Comparison of ENCODE assay signal across 13 cellular contexts in genomic region chr9:33498387-33498786, GRCh38. TPM values are rescaled to one million over a fixed set of nuclear protein-coding genes. Genes with fewer than 3 reads are reported as not detected.
DNase-seq lines count a peak whose midpoint lies in the region; TF ChIP-seq lines count a peak whose summit lies in the region.
"Had no signal": no experiment of that assay in that cellular context is flagged by ENCODE, and none has a peak within 500 bp of the region (broad histone marks: within the 10 kb centered on the region; RNA-seq: fewer than 3 reads in every experiment).

No MANE protein-coding gene starts in this region.

- H3K4me3 ChIP-seq in mesenchymal stem cell (ENCODE audit: insufficient read depth in 1 of 2, low read depth in 1 of 2, low read length in 2 of 2): no peak overlapping the region
- H3K4me3 ChIP-seq: esophagus muscularis mucosa had no signal

- no peak overlapping the region for H4K8ac ChIP-seq in mesenchymal stem cell (ENCODE audit: low read length)

- H2BK15ac ChIP-seq in mesenchymal stem cell (ENCODE audit: low read depth, poor library complexity, severe bottlenecking): no peak overlapping the region

- no peaks in the 10 kb centered on the region for H3K27me3 ChIP-seq in mesenchymal stem cell (ENCODE audit: control insufficient read depth in 1 of 2, insufficient read depth in 1 of 2, low read length in 2 of 2)
- H3K27me3 ChIP-seq: esophagus muscularis mucosa had no signal

- no CpG with 5 or more reads among the region's 1 CpG for WGBS in mesenchymal stem cell

- peak; percentile 43 for TF ChIP-seq CTCF in VCaP (conservative IDR thresholded peaks at IDR 0.05)

- no peak overlapping the region for H2BK12ac ChIP-seq in mesenchymal stem cell (ENCODE audit: low read length in 2 of 2)

- no peak overlapping the region for H3K14ac ChIP-seq in mesenchymal stem cell (ENCODE audit: low read length in 2 of 2)

- no peak overlapping the region for H3K9ac ChIP-seq in mesenchymal stem cell (ENCODE audit: low read length)

- no peak overlapping the region for H3K4me2 ChIP-seq in mesenchymal stem cell (ENCODE audit: low read length, poor library complexity, severe bottlenecking)

- no peak overlapping the region for H2AK5ac ChIP-seq in mesenchymal stem cell (ENCODE audit: low read length, severe bottlenecking)

- H3K27ac ChIP-seq in VCaP (no peak overlapping the region), mesenchymal stem cell (ENCODE audit: low read length, poor library complexity, severe bottlenecking) (no peak overlapping the region)
- H3K27ac ChIP-seq: esophagus muscularis mucosa had no signal

- no peak overlapping the region for H2BK120ac ChIP-seq in mesenchymal stem cell (ENCODE audit: low read depth, low read length)

- no peak overlapping the region for H2AFZ ChIP-seq in mesenchymal stem cell (ENCODE audit: low read depth, low read length)

- no peak overlapping the region for H3K18ac ChIP-seq in mesenchymal stem cell (ENCODE audit: low read depth in 1 of 2, low read length in 2 of 2)

- no peaks in the 10 kb centered on the region for H3K79me1 ChIP-seq in mesenchymal stem cell (replicated peaks; ENCODE audit: low read length, poor library complexity, severe bottlenecking)

- DNase-seq in COLO829 (ENCODE audit: low spot score): peak; percentile 10
- DNase-seq in KG1 (lab: John Stamatoyannopoulos, UW): peak; percentile 10
- peak; percentile 14 for DNase-seq in mesenchymal stem cell
- DNase-seq in HuH-7 (ENCODE audit: low spot score): no peak
- no peak for DNase-seq in UCSD-AML1 (lab: John Stamatoyannopoulos, UW; ENCODE audit: unreplicated experiment)
- DNase-seq in mucosa of gallbladder (ENCODE audit: low spot score): no peak
- no peak for DNase-seq in activated gamma-delta T cell (lab: John Stamatoyannopoulos, UW)
- DNase-seq: activated naive CD4-positive, alpha-beta T cell treated with Interleukin-2 at 50 U/mL for 16 hours; NCI-H187; T-helper 9 cell had no signal

- no peaks in the 10 kb centered on the region for H3K9me3 ChIP-seq in mesenchymal stem cell (ENCODE audit: control insufficient read depth, low read length)
- H3K9me3 ChIP-seq: esophagus muscularis mucosa had no signal

- no peak overlapping the region for H4K91ac ChIP-seq in mesenchymal stem cell (ENCODE audit: low read length)

- no peak overlapping the region for H3K4ac ChIP-seq in mesenchymal stem cell (ENCODE audit: low read depth in 1 of 2, low read length in 2 of 2)

- no peak overlapping the region for H2BK5ac ChIP-seq in mesenchymal stem cell (ENCODE audit: low read depth, low read length, poor library complexity, severe bottlenecking)

- no peaks in the 10 kb centered on the region for H3K36me3 ChIP-seq in mesenchymal stem cell (ENCODE audit: control insufficient read depth in 1 of 2, insufficient read depth in 2 of 2, low read depth in 1 of 2, low read length in 2 of 2)
- H3K36me3 ChIP-seq: esophagus muscularis mucosa had no signal

- H3K4me1 ChIP-seq in mesenchymal stem cell (ENCODE audit: control insufficient read depth, insufficient read depth, low read depth, low read length): no peaks in the 10 kb centered on the region
- H3K4me1 ChIP-seq: esophagus muscularis mucosa had no signal

- no peak overlapping the region for H3K23ac ChIP-seq in mesenchymal stem cell (ENCODE audit: low read length in 2 of 2)

RNA-seq across cellular contexts. Expression of gene NOL6, which starts 24.7 kb away (rescaled TPM):
- polyA plus RNA-seq in mesenchymal stem cell (2013, experiment 1 of 2): 13.2 TPM
- 12.8 TPM for polyA plus RNA-seq in mesenchymal stem cell (2013, experiment 2 of 2)
- total RNA-seq in mucosa of gallbladder: 18.9 TPM

RNA-seq across cellular contexts. Expression of gene ANKRD18B, which starts 25.7 kb away (rescaled TPM):
- 0.18 TPM for polyA plus RNA-seq in mesenchymal stem cell (2013, experiment 1 of 2)
- polyA plus RNA-seq in mesenchymal stem cell (2013, experiment 2 of 2): 0.79 TPM
- 2.1 TPM for total RNA-seq in mucosa of gallbladder
- total RNA-seq: esophagus muscularis mucosa had no signal
- polyA plus RNA-seq: naive thymus-derived CD4-positive, alpha-beta T cell had no signal

RNA-seq across cellular contexts. Expression of gene AQP3, which starts 51.0 kb away (rescaled TPM):
- 1.3 TPM for polyA plus RNA-seq in mesenchymal stem cell (2013, experiment 1 of 2)
- 1.2 TPM for polyA plus RNA-seq in mesenchymal stem cell (2013, experiment 2 of 2)
- total RNA-seq in mucosa of gallbladder: 26.2 TPM

Comparison
In these comparisons a context has a peak if more than half of its experiments do, and no peak if none do; other contexts are left out.
1. DNase-seq: peak in COLO829 (single experiment), KG1 (single experiment) and mesenchymal stem cell (single experiment); none in HuH-7 (single experiment), UCSD-AML1 (single experiment), mucosa of gallbladder (single experiment) and activated gamma-delta T cell (single experiment).